1 cellular context compared by ENCODE assay signal in genomic region chr10:73366381-73367298, GRCh38.
TF ChIP-seq lines count a peak whose summit lies in the region.

No MANE protein-coding gene starts in this region.

TF ChIP-seq in GM12878, 131 proteins besides CTCF, POLR2A, EP300 and RAD21:
- TF ChIP-seq ZNF687 (IDR thresholded peaks at IDR 0.05) (0 out of 2 replicates have a peak, but pooled peaks have one; percentile 38), ZBTB40 (IDR thresholded peaks at IDR 0.05; ENCODE audit: borderline replicate concordance) (0 out of 2 replicates have a peak, but pooled peaks have one; percentile 19), RELB (IDR thresholded peaks at IDR 0.05; ENCODE audit: low read depth) (no peak), YY1 (IDR thresholded peaks at IDR 0.05; ENCODE audit: low read depth, low read length) (0 out of 2 replicates have a peak, but pooled peaks have one; percentile 16), ATF7 (IDR thresholded peaks at IDR 0.05; ENCODE audit: low read depth) (no peak), BMI1 (IDR thresholded peaks at IDR 0.05; ENCODE audit: borderline replicate concordance) (peak; percentile 91), RUNX3 (IDR thresholded peaks at IDR 0.05; ENCODE audit: low read length) (peak; percentile 36; the same call in 1 of the 2 replicates), PKNOX1 (IDR thresholded peaks at IDR 0.05) (peak; percentile 35; the same call in 1 of the 2 replicates)
